1 cellular context compared by ENCODE assay signal in the genomic region with DNA sequence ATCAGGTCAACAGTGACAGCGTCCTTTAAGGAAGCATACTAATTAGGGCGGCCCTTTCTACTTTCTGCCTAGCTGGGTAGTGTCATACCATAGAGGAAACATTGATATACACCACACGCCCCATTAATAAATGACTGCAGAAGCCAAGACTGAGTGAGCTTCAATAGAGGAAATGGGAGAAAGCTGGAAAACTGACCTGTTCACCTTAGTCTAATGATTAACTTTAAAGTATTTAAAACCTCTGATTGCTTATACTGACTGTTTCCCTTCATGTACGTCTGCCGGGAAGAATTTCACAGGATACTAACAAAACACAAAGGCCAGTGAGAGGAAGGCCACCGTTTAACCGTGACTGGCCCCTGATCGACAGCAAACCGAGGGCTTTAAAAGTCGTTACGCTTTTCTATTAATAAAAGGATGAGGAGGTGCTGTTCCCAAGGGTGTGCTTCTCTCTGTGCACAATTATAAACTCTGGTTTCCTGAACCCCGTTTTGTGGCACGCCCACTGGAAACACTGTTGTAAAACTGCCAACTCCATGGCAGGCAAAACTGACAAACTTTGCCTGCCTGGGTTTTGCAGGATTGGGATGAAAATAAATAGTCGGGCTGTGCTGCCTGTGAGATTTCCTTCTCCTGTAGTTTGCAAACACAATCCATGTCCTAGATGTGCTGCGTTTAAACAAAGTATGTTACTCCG.
TF ChIP-seq lines count a peak whose summit lies in the region.

No MANE protein-coding gene starts in this region.

TF ChIP-seq in HepG2, 621 proteins besides CTCF, POLR2A, EP300 and RAD21 (continued from another document and continues in another):
- TF ChIP-seq, protein P1, sequence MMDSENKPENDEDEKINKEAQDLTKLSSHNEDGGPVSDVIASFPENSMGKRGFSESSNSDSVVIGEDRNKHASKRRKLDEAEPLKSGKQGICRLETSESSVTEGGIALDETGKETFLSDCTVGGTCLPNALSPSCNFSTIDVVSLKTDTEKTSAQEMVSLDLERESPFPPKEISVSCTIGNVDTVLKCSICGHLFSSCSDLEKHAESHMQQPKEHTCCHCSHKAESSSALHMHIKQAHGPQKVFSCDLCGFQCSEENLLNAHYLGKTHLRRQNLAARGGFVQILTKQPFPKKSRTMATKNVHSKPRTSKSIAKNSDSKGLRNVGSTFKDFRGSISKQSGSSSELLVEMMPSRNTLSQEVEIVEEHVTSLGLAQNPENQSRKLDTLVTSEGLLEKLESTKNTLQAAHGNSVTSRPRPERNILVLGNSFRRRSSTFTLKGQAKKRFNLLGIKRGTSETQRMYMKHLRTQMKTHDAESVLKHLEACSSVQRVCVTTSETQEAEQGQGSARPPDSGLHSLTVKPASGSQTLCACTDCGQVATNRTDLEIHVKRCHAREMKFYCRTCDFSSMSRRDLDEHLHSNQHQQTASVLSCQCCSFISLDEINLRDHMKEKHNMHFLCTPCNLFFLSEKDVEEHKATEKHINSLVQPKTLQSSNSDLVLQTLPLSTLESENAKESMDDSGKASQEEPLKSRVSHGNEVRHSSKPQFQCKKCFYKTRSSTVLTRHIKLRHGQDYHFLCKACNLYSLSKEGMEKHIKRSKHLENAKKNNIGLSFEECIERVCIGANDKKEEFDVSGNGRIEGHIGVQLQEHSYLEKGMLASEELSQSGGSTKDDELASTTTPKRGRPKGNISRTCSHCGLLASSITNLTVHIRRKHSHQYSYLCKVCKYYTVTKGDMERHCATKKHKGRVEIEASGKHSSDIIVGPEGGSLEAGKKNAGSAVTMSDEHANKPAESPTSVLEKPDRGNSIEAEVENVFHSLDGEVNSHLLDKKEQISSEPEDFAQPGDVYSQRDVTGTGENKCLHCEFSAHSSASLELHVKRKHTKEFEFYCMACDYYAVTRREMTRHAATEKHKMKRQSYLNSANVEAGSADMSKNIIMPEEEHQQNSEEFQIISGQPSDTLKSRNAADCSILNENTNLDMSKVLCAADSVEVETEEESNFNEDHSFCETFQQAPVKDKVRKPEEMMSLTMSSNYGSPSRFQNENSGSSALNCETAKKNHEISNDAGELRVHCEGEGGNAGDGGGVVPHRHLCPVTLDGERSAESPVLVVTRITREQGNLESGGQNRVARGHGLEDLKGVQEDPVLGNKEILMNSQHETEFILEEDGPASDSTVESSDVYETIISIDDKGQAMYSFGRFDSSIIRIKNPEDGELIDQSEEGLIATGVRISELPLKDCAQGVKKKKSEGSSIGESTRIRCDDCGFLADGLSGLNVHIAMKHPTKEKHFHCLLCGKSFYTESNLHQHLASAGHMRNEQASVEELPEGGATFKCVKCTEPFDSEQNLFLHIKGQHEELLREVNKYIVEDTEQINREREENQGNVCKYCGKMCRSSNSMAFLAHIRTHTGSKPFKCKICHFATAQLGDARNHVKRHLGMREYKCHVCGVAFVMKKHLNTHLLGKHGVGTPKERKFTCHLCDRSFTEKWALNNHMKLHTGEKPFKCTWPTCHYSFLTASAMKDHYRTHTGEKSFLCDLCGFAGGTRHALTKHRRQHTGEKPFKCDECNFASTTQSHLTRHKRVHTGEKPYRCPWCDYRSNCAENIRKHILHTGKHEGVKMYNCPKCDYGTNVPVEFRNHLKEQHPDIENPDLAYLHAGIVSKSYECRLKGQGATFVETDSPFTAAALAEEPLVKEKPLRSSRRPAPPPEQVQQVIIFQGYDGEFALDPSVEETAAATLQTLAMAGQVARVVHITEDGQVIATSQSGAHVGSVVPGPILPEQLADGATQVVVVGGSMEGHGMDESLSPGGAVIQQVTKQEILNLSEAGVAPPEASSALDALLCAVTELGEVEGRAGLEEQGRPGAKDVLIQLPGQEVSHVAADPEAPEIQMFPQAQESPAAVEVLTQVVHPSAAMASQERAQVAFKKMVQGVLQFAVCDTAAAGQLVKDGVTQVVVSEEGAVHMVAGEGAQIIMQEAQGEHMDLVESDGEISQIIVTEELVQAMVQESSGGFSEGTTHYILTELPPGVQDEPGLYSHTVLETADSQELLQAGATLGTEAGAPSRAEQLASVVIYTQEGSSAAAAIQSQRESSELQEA (CRISPR knock-in tag; IDR thresholded peaks at IDR 0.05; ENCODE audit: not compliant biosample characterization): no peak
- TF ChIP-seq NFYC (CRISPR knock-in tag; IDR thresholded peaks at IDR 0.05) (no peak), ZNF572 (CRISPR knock-in tag; IDR thresholded peaks at IDR 0.05) (no peak), GABPB1 (CRISPR knock-in tag; IDR thresholded peaks at IDR 0.05) (peak; percentile 14; the same call in 1 of the 2 replicates), ZBTB44 (CRISPR knock-in tag; IDR thresholded peaks at IDR 0.05) (no peak), ZUFSP (CRISPR knock-in tag; IDR thresholded peaks at IDR 0.05; ENCODE audit: borderline replicate concordance) (no peak), POLR2G (IDR thresholded peaks at IDR 0.05; ENCODE audit: low read depth, low read length) (peak; percentile 86), ZNF333 (CRISPR knock-in tag; IDR thresholded peaks at IDR 0.05; ENCODE audit: borderline replicate concordance) (no peak), HNRNPL (IDR thresholded peaks at IDR 0.05; ENCODE audit: low read depth, low read length) (no peak), MED8 (CRISPR knock-in tag; IDR thresholded peaks at IDR 0.05; ENCODE audit: insufficient replicate concordance) (peak; percentile 25), ASH2L (IDR thresholded peaks at IDR 0.05; ENCODE audit: insufficient read length, low read depth, low read length) (peak; percentile 66), ZNF335 (CRISPR knock-in tag; IDR thresholded peaks at IDR 0.05) (no peak), PITX1 (CRISPR knock-in tag; IDR thresholded peaks at IDR 0.05) (peak; percentile 19; the same call in 1 of the 2 replicates), CHD2 (IDR thresholded peaks at IDR 0.05; ENCODE audit: low read depth, low read length) (no peak), BHLHE40 (IDR thresholded peaks at IDR 0.05; ENCODE audit: low read length) (no peak), FIP1L1 (IDR thresholded peaks at IDR 0.05; ENCODE audit: borderline replicate concordance, insufficient read depth, low read depth, low read length) (no peak), NFE2L2 (IDR thresholded peaks at IDR 0.05; ENCODE audit: low read length) (no peak), ZC3H13 (CRISPR knock-in tag; IDR thresholded peaks at IDR 0.05) (no peak), NFE2L1 (CRISPR knock-in tag; IDR thresholded peaks at IDR 0.05; ENCODE audit: borderline replicate concordance) (no peak), JUND (CRISPR knock-in tag; IDR thresholded peaks at IDR 0.05) (no peak), TBX2 (CRISPR knock-in tag; IDR thresholded peaks at IDR 0.05; ENCODE audit: borderline replicate concordance) (peak; percentile 89), ZNF354B (CRISPR knock-in tag; IDR thresholded peaks at IDR 0.05) (no peak), JUN (CRISPR knock-in tag; IDR thresholded peaks at IDR 0.05) (no peak), ZNF275 (CRISPR knock-in tag; IDR thresholded peaks at IDR 0.05; ENCODE audit: borderline replicate concordance) (no peak; the same call in 1 of the 2 replicates), ZNF382 (CRISPR knock-in tag; IDR thresholded peaks at IDR 0.05; ENCODE audit: borderline replicate concordance) (no peak), ETS1 (CRISPR knock-in tag; IDR thresholded peaks at IDR 0.05) (no peak), NBN (conservative IDR thresholded peaks at IDR 0.05) (no peak), ZNF414 (CRISPR knock-in tag; IDR thresholded peaks at IDR 0.05) (no peak), FOXK1 (CRISPR knock-in tag; IDR thresholded peaks at IDR 0.05; ENCODE audit: borderline replicate concordance, low read depth) (no peak), TCF7 (IDR thresholded peaks at IDR 0.05; ENCODE audit: low read depth) (peak; percentile 79), HNF1A (IDR thresholded peaks at IDR 0.05; ENCODE audit: low read depth) (peak; percentile 95), HNF1A (CRISPR knock-in tag; IDR thresholded peaks at IDR 0.05; ENCODE audit: borderline replicate concordance) (peak; percentile 97)
- TF ChIP-seq, protein P2, sequence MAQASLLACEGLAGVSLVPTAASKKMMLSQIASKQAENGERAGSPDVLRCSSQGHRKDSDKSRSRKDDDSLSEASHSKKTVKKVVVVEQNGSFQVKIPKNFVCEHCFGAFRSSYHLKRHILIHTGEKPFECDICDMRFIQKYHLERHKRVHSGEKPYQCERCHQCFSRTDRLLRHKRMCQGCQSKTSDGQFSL (CRISPR knock-in tag; IDR thresholded peaks at IDR 0.05): no peak
- TF ChIP-seq, protein P3, sequence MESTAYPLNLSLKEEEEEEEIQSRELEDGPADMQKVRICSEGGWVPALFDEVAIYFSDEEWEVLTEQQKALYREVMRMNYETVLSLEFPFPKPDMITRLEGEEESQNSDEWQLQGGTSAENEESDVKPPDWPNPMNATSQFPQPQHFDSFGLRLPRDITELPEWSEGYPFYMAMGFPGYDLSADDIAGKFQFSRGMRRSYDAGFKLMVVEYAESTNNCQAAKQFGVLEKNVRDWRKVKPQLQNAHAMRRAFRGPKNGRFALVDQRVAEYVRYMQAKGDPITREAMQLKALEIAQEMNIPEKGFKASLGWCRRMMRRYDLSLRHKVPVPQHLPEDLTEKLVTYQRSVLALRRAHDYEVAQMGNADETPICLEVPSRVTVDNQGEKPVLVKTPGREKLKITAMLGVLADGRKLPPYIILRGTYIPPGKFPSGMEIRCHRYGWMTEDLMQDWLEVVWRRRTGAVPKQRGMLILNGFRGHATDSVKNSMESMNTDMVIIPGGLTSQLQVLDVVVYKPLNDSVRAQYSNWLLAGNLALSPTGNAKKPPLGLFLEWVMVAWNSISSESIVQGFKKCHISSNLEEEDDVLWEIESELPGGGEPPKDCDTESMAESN (CRISPR knock-in tag; conservative IDR thresholded peaks at IDR 0.05): no peak
